ENCODE assay signal across 8 cellular contexts in the genomic region with DNA sequence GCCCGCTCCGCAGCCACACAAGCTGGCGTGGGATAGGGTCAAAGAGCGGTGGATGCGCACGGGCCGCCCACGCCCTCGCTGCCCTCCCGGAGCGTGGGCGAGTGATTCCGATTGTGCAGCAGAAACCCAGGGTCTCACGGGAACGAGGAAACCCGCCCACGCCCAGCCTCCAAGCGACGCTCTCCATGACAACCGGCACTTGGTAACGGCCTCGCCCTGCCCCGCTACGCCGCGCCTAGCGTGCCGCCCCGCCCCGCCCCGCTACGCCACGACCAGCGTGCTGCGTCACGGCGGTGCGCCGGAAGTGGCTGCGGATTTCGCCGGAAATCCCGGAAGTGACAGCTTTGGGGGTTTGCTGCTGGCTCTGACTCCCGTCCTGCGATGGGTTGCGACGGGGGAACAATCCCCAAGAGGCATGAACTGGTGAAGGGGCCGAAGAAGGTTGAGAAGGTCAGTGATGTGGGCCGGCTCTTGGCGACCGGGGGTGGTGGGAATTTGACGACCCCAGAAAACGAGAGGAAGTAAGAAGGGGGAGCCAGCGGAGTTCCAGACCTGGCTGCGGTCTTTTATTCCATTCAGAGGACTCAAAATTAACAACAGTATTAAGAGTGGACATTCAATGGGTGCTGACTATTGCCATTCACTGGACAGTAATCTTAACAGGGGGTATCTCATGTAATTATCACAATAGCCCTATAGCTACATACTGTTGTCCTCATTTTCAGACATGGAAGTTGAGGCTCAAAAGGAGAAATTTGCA. TPM values are rescaled to one million over a fixed set of nuclear protein-coding genes. Genes with fewer than 3 reads are reported as not detected.
DNase-seq lines count a peak whose midpoint lies in the region; ATAC-seq and TF ChIP-seq lines count a peak whose summit lies in the region.

A gene with protein sequence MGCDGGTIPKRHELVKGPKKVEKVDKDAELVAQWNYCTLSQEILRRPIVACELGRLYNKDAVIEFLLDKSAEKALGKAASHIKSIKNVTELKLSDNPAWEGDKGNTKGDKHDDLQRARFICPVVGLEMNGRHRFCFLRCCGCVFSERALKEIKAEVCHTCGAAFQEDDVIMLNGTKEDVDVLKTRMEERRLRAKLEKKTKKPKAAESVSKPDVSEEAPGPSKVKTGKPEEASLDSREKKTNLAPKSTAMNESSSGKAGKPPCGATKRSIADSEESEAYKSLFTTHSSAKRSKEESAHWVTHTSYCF (plus strand): TSS at position 311 of the 760 bp plus-strand sequence. CDS start 71 bp downstream, at position 382.

- H3K9me2 ChIP-seq in Loucy (replicated peaks; ENCODE audit: low read depth, low read length), result no peaks in the 10 kb centered on the region

- peak within 1 kb of the TSS; percentile 89 to 96 (median 92) for H3K27ac Mint-ChIP-seq in nephron

- H3K4me1 Mint-ChIP-seq in nephron, result peaks cover 21% of the 10 kb centered on the region

- H3K4me2 ChIP-seq in Loucy (ENCODE audit: low read depth, low read length, poor library complexity, severe bottlenecking), result peak within 1 kb of the TSS; percentile 96

- TF ChIP-seq CTCF in Loucy (conservative IDR thresholded peaks at IDR 0.05; ENCODE audit: low read length) (no peak), fibroblast of the aortic adventitia (IDR thresholded peaks at IDR 0.05; ENCODE audit: insufficient read depth, low read length) (no peak), nephron (IDR thresholded peaks at IDR 0.05; ENCODE audit: unreplicated experiment in 3 of 3) (no peak)

- H3K4me3 ChIP-seq in H7 (ENCODE audit: insufficient read depth, low read depth, low read length) (peak within 1 kb of the TSS; percentile 77), Loucy (ENCODE audit: low read length, poor library complexity, severe bottlenecking) (peak within 1 kb of the TSS; percentile 94), fibroblast of the aortic adventitia (ENCODE audit: low read depth, low read length) (peak within 1 kb of the TSS; percentile 98)

- ATAC-seq in stimulated activated naive CD8-positive, alpha-beta T cell treated with anti-CD3 and anti-CD28 coated beads, Interleukin-15, Interleukin-2, amounts not matched to agents 100 U/mL and 50 U/mL, for 24 hours, result peak; percentile 100

- no peaks in the 10 kb centered on the region for H3K9me3 Mint-ChIP-seq in nephron

- peaks cover 27% of the 10 kb centered on the region for H3K4me1 ChIP-seq in Loucy (ENCODE audit: insufficient read depth, low read length, poor library complexity, severe bottlenecking)

- H3K9ac ChIP-seq in Loucy (ENCODE audit: low read depth, low read length, poor library complexity, severe bottlenecking), result peak within 1 kb of the TSS; percentile 90

- peaks cover 9% of the 10 kb centered on the region for H3K36me3 Mint-ChIP-seq in nephron (ENCODE audit: low read depth)

- peaks cover 41% of the 10 kb centered on the region for H3K79me2 ChIP-seq in Loucy (ENCODE audit: insufficient read depth, low read length)

- DNase-seq in ELR (ENCODE audit: low read depth) (peak; percentile 98), H7 (peak; percentile 93), SHP77 (lab: John Stamatoyannopoulos, UW) (peak; percentile 96 to 98), fibroblast of the aortic adventitia (ENCODE audit: low read depth) (peak; percentile 92)
- DNase-seq in activated effector memory CD4-positive, alpha-beta T cell treated with Interleukin-2 at 50 U/mL for 16 hours, result peak; percentile 96
- DNase-seq in stimulated activated naive CD8-positive, alpha-beta T cell treated with anti-CD3 and anti-CD28 coated beads, Interleukin-15, Interleukin-2, amounts not matched to agents 100 U/mL and 50 U/mL, for 24 hours, result peak; percentile 98

- H3K9me3 ChIP-seq in Loucy (ENCODE audit: insufficient read depth, low read depth, low read length), result no peaks in the 10 kb centered on the region

- H3K4me3 Mint-ChIP-seq in nephron, result peak within 1 kb of the TSS; percentile 99

- H3K36me3 ChIP-seq in H7 (replicated peaks; ENCODE audit: control insufficient read depth, insufficient read depth, low read length), result peaks cover 1% of the 10 kb centered on the region; the same call in 1 of the 2 replicates
- peaks cover 4% of the 10 kb centered on the region; the same call in 1 of the 2 replicates for H3K36me3 ChIP-seq in Loucy (ENCODE audit: insufficient read depth, low read length)

- H3K27me3 Mint-ChIP-seq in nephron (ENCODE audit: low read depth), result no peaks in the 10 kb centered on the region

- H3K27me3 ChIP-seq in H7 (ENCODE audit: control insufficient read depth, insufficient read depth, low read length), result no peaks in the 10 kb centered on the region
- no peaks in the 10 kb centered on the region for H3K27me3 ChIP-seq in Loucy (ENCODE audit: insufficient read depth, low read length, poor library complexity, severe bottlenecking)

- peak within 1 kb of the TSS; percentile 93 for H2AFZ ChIP-seq in Loucy (ENCODE audit: low read length)

- H3F3A ChIP-seq in Loucy (ENCODE audit: low read depth), result no peaks in the 10 kb centered on the region

- H4K20me1 ChIP-seq in Loucy (ENCODE audit: insufficient read depth, low read length, poor library complexity, severe bottlenecking), result peaks cover 17% of the 10 kb centered on the region

RNA-seq across cellular contexts. Expression of the gene that starts here (rescaled TPM):
- 59.7 and 60.8 TPM in 2 replicates for total RNA-seq in H7 (2014; rRNA removed; shearing (Covaris generic))
- 61.5 and 66.1 TPM in 2 replicates for total RNA-seq in fibroblast of the aortic adventitia (ENCODE audit: low replicate concordance)

Comparison
In these comparisons a context has a peak if more than half of its experiments do, and no peak if none do; other contexts are left out.
1. Peak in every context shown above with its lines: DNase-seq, ATAC-seq and H3K4me3 ChIP-seq.